Comparison of ENCODE assay signal across 8 cellular contexts in genomic region chr11:10208045-10208674, GRCh38.
DNase-seq lines count a peak whose midpoint lies in the region; ATAC-seq, FAIRE-seq and TF ChIP-seq lines count a peak whose summit lies in the region.

No MANE protein-coding gene starts in this region.

- ATAC-seq in right lobe of liver (peak; percentile 83 to 93 (median 89)), GM18861 (IDR thresholded peaks at IDR 0.05; ENCODE audit: unreplicated experiment) (no peak)

- peaks cover 4% of the 10 kb centered on the region for H3K4me1 ChIP-seq in NT2/D1 (ENCODE audit: insufficient read depth, insufficient read length)
- H3K4me1 ChIP-seq in right lobe of liver = peaks cover 0 to 14% (median 2%) of the 10 kb centered on the region in 4 donors
- no peaks in the 10 kb centered on the region for H3K4me1 ChIP-seq in uterus

- 22% methylated on average over 5 of the region's 5 CpGs for WGBS in right lobe of liver (ENCODE audit: insufficient coverage, low coverage, low lambda C conversion rate, missing lambda C conversion rate)

- no peak overlapping the region for H3K4me3 ChIP-seq in NT2/D1 (ENCODE audit: insufficient read length, low read depth)
- no peak overlapping the region for H3K4me3 ChIP-seq in right lobe of liver
- no peak overlapping the region for H3K4me3 ChIP-seq in uterus

- TF ChIP-seq POLR2A in right lobe of liver (IDR thresholded peaks at IDR 0.05) (no peak), uterus (IDR thresholded peaks at IDR 0.05) (no peak)

- no peaks in the 10 kb centered on the region for H3K27me3 ChIP-seq in NT2/D1 (ENCODE audit: insufficient read depth, insufficient read length)
- no peaks in the 10 kb centered on the region for H3K27me3 ChIP-seq in right lobe of liver
- H3K27me3 ChIP-seq in uterus = no peaks in the 10 kb centered on the region

- H3K36me3 ChIP-seq in NT2/D1 (ENCODE audit: insufficient read depth, insufficient read length, low read length) (no peaks in the 10 kb centered on the region), right lobe of liver (no peaks in the 10 kb centered on the region), uterus (no peaks in the 10 kb centered on the region)

- H3K9me3 ChIP-seq in NT2/D1 (ENCODE audit: insufficient read depth, low read length) (peaks cover 9% of the 10 kb centered on the region; the same call in 1 of the 2 replicates), right lobe of liver (peaks cover 0 to 9% (median 0%) of the 10 kb centered on the region in 4 donors), uterus (no peaks in the 10 kb centered on the region)

- H3K27ac ChIP-seq in right lobe of liver = no peak overlapping the region
- no peak overlapping the region for H3K27ac ChIP-seq in uterus

- peak; percentile 30 for DNase-seq in ELF-1 (ENCODE audit: low read depth, low spot score)
- DNase-seq in HS-27A (ENCODE audit: low read depth) = peak; percentile 27
- DNase-seq in NT2/D1 (ENCODE audit: low read depth, low spot score) = peak; percentile 9
- no peak for DNase-seq in right lobe of liver
- no peak for DNase-seq in uterus
- DNase-seq in activated naive CD4-positive, alpha-beta T cell treated with Interleukin-2 at 50 U/mL for 16 hours = no peak

- intact Hi-C loops in right lobe of liver (cut with DNase I) (no loop called here), uterus (cut with DNase I; ENCODE audit: low total_unique reads) (loop anchor here (10.0 kb wide), 1 partner anchor 97 kb away; the partner anchor contains the start of gene ADM)

- peak; percentile 14 for FAIRE-seq in colon (lab: Jason Lieb, UNC)

- no peak overlapping the region for H3K9ac ChIP-seq in NT2/D1 (ENCODE audit: insufficient read length, low read depth)

- peak; percentile 67 to 82 (median 72) for TF ChIP-seq CTCF in right lobe of liver (IDR thresholded peaks at IDR 0.05)
- peak; percentile 66 to 78 (median 68) for TF ChIP-seq CTCF in uterus (IDR thresholded peaks at IDR 0.05)

Comparison
In these comparisons a context has a peak if more than half of its experiments do, and no peak if none do; other contexts are left out.
1. DNase-seq: peak in ELF-1 (single experiment), HS-27A (single experiment) and NT2/D1 (single experiment); none in right lobe of liver (0 of 3), uterus (0 of 2) and activated naive CD4-positive, alpha-beta T cell treated with Interleukin-2 at 50 U/mL for 16 hours (single experiment).